ENCODE assay signal across 1 cellular context in genomic region chr14:21264025-21264801, GRCh38.
TF ChIP-seq lines count a peak whose summit lies in the region.

No MANE protein-coding gene starts in this region.

TF ChIP-seq in GM12878, 131 proteins besides CTCF, POLR2A, EP300 and RAD21 (continued from another document):
- TF ChIP-seq, protein P1, sequence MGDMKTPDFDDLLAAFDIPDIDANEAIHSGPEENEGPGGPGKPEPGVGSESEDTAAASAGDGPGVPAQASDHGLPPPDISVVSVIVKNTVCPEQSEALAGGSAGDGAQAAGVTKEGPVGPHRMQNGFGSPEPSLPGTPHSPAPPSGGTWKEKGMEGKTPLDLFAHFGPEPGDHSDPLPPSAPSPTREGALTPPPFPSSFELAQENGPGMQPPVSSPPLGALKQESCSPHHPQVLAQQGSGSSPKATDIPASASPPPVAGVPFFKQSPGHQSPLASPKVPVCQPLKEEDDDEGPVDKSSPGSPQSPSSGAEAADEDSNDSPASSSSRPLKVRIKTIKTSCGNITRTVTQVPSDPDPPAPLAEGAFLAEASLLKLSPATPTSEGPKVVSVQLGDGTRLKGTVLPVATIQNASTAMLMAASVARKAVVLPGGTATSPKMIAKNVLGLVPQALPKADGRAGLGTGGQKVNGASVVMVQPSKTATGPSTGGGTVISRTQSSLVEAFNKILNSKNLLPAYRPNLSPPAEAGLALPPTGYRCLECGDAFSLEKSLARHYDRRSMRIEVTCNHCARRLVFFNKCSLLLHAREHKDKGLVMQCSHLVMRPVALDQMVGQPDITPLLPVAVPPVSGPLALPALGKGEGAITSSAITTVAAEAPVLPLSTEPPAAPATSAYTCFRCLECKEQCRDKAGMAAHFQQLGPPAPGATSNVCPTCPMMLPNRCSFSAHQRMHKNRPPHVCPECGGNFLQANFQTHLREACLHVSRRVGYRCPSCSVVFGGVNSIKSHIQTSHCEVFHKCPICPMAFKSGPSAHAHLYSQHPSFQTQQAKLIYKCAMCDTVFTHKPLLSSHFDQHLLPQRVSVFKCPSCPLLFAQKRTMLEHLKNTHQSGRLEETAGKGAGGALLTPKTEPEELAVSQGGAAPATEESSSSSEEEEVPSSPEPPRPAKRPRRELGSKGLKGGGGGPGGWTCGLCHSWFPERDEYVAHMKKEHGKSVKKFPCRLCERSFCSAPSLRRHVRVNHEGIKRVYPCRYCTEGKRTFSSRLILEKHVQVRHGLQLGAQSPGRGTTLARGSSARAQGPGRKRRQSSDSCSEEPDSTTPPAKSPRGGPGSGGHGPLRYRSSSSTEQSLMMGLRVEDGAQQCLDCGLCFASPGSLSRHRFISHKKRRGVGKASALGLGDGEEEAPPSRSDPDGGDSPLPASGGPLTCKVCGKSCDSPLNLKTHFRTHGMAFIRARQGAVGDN (IDR thresholded peaks at IDR 0.05), result no peak
- TF ChIP-seq, protein P2, sequence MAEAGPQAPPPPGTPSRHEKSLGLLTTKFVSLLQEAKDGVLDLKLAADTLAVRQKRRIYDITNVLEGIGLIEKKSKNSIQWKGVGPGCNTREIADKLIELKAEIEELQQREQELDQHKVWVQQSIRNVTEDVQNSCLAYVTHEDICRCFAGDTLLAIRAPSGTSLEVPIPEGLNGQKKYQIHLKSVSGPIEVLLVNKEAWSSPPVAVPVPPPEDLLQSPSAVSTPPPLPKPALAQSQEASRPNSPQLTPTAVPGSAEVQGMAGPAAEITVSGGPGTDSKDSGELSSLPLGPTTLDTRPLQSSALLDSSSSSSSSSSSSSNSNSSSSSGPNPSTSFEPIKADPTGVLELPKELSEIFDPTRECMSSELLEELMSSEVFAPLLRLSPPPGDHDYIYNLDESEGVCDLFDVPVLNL (IDR thresholded peaks at IDR 0.05; ENCODE audit: low read depth, low read length), result no peak
- TF ChIP-seq IRF4 (IDR thresholded peaks at IDR 0.05; ENCODE audit: low read depth, low read length) (peak; percentile 69), TBL1XR1 (IDR thresholded peaks at IDR 0.05; ENCODE audit: low read depth, low read length) (peak; percentile 60; the same call in 1 of the 2 replicates), DPF2 (IDR thresholded peaks at IDR 0.05) (peak; percentile 40; the same call in 1 of the 2 replicates), FOXM1 (IDR thresholded peaks at IDR 0.05; ENCODE audit: low read depth, low read length) (peak; percentile 60; the same call in 1 of the 2 replicates), SPI1 (IDR thresholded peaks at IDR 0.05; ENCODE audit: borderline replicate concordance, insufficient read depth, low read depth, low read length) (peak; percentile 12; the same call in 1 of the 2 replicates), STAT3 (IDR thresholded peaks at IDR 0.05; ENCODE audit: low read depth, low read length) (0 out of 2 replicates have a peak, but pooled peaks have one; percentile 41), SUZ12 (IDR thresholded peaks at IDR 0.05; ENCODE audit: unreplicated experiment) (no peak), CHD2 (IDR thresholded peaks at IDR 0.05; ENCODE audit: borderline replicate concordance, low read depth, low read length) (peak; percentile 20; the same call in 1 of the 2 replicates), FOXK2 (IDR thresholded peaks at IDR 0.05) (no peak)
TF ChIP-seq in GM12878: peak in this region for 38.
